11 cellular contexts compared by ENCODE assay signal in genomic region chr22:24431309-24432034, GRCh38. TPM values are rescaled to one million over a fixed set of nuclear protein-coding genes. Genes with fewer than 3 reads are reported as not detected.
A peak's percentile ranks its signal among the peaks of the same experiment; 100 is the strongest.
DNase-seq lines count a peak whose midpoint lies in the region; ATAC-seq and TF ChIP-seq lines count a peak whose summit lies in the region.
"Had no signal": no experiment of that assay in that cellular context is flagged by ENCODE, and none has a peak within 500 bp of the region (broad histone marks: within the 10 kb centered on the region; RNA-seq: fewer than 3 reads in every experiment).

No MANE protein-coding gene starts in this region.

- no peaks in the 10 kb centered on the region for H3K9me3 ChIP-seq in CD4-positive, alpha-beta memory T cell (ENCODE audit: control insufficient read depth in 1 of 2, low read length in 2 of 2)
- H3K9me3 ChIP-seq in Karpas-422 (ENCODE audit: low read length) (no peaks in the 10 kb centered on the region), neutrophil (no peaks in the 10 kb centered on the region)
- H3K9me3 ChIP-seq: testis had no signal

- peaks cover 18% of the 10 kb centered on the region for H3K36me3 ChIP-seq in CD4-positive, alpha-beta memory T cell (ENCODE audit: insufficient read depth, low read length)
- peaks cover 3% of the 10 kb centered on the region; the same call in 1 of the 2 replicates for H3K36me3 ChIP-seq in Karpas-422 (ENCODE audit: insufficient read depth, low read length)
- peaks cover 44% of the 10 kb centered on the region for H3K36me3 ChIP-seq in neutrophil

- CTCF ChIA-PET in CD4-positive, alpha-beta memory T cell (lab: Charles Lee; ENCODE audit: partially characterized antibody): interaction anchor here (1.0 kb wide), 1 partner anchor 9 kb away, joined by 3 read pairs; no protein-coding TSS in a partner anchor

- peaks cover 48 to 93% (median 76%) of the 10 kb centered on the region in 4 donors for H3K4me1 Mint-ChIP-seq in CD4-positive, alpha-beta memory T cell
- peaks cover 77% of the 10 kb centered on the region for H3K4me1 Mint-ChIP-seq in central memory CD8-positive, alpha-beta T cell

- H3K9me2 ChIP-seq in Karpas-422 (replicated peaks; ENCODE audit: insufficient read depth, low read length): no peaks in the 10 kb centered on the region

- peak overlapping the region; percentile 81 for H3K27ac ChIP-seq in CD4-positive, alpha-beta memory T cell (ENCODE audit: low read depth, low read length)
- H3K27ac ChIP-seq in Karpas-422 (ENCODE audit: low read length) (peak overlapping the region; percentile 99), neutrophil (peak overlapping the region; percentile 97)

- POLR2A ChIA-PET in CD4-positive, alpha-beta memory T cell (lab: Charles Lee; ENCODE audit: partially characterized antibody): interaction anchor here (0.6 kb wide), 1 partner anchor 124 kb away, joined by 3 read pairs; the partner anchor contains the start of gene SNRPD3

- peaks cover 0 to 3% of the 10 kb centered on the region in 2 donors for H3K27me3 Mint-ChIP-seq in CD4-positive, alpha-beta memory T cell
- no peaks in the 10 kb centered on the region for H3K27me3 Mint-ChIP-seq in central memory CD8-positive, alpha-beta T cell

- H3K4me2 ChIP-seq in Karpas-422 (ENCODE audit: low read depth, low read length, poor library complexity, severe bottlenecking): peak overlapping the region; percentile 85

- ATAC-seq in central memory CD8-positive, alpha-beta T cell (replicated peaks; ENCODE audit: extremely low read depth, poor library complexity, severe bottlenecking): no peak
- ATAC-seq in HG02885 (IDR thresholded peaks at IDR 0.05; ENCODE audit: poor library complexity, unreplicated experiment): no peak

- H3K4me1 ChIP-seq in CD4-positive, alpha-beta memory T cell (ENCODE audit: insufficient read depth, low read length): peaks cover 97% of the 10 kb centered on the region
- peaks cover 99% of the 10 kb centered on the region for H3K4me1 ChIP-seq in Karpas-422 (ENCODE audit: low read length)
- peaks cover 98 to 100% of the 10 kb centered on the region in 2 experiments for H3K4me1 ChIP-seq in neutrophil (ENCODE audit: control insufficient read depth in 1 of 2, insufficient read depth in 1 of 2, low read depth in 1 of 2, low read length in 1 of 2)

- TF ChIP-seq CTCF in neutrophil (IDR thresholded peaks at IDR 0.05): no peak

- peaks cover 54% of the 10 kb centered on the region for H3K79me2 ChIP-seq in Karpas-422 (ENCODE audit: low read length)

- no peak for DNase-seq in CD4-positive, alpha-beta memory T cell
- DNase-seq in Karpas-422: peak; percentile 67
- no peak for DNase-seq in central memory CD8-positive, alpha-beta T cell (ENCODE audit: low spot score in 2 of 2)
- DNase-seq in islet precursor cell: no peak
- DNase-seq in NCI-H2171 treated with DMSO at 0.1 percent for 48 hours (lab: John Stamatoyannopoulos, UW): no peak
- DNase-seq: DMS153; NCI-H526; stimulated activated CD4-positive, alpha-beta T cell treated with anti-CD3 and anti-CD28 coated beads, Interleukin-4, amount 100 ng/mL, for 24 hours had no signal

- peaks cover 6 to 34% of the 10 kb centered on the region in 2 donors for H3K36me3 Mint-ChIP-seq in CD4-positive, alpha-beta memory T cell
- peaks cover 27% of the 10 kb centered on the region for H3K36me3 Mint-ChIP-seq in central memory CD8-positive, alpha-beta T cell (ENCODE audit: insufficient read depth)

- peak overlapping the region; percentile 58 to 99 (median 86) for H3K27ac Mint-ChIP-seq in CD4-positive, alpha-beta memory T cell
- peak overlapping the region; percentile 71 for H3K27ac Mint-ChIP-seq in central memory CD8-positive, alpha-beta T cell (ENCODE audit: low read depth)

- intact Hi-C loops in CD4-positive, alpha-beta memory T cell (cut with micrococcal nuclease): loop anchor here (5.0 kb wide), 1 partner anchor 419 kb away; the partner anchor contains the start of gene CABIN1

- H3K9me3 Mint-ChIP-seq in CD4-positive, alpha-beta memory T cell: peaks cover 0 to 5% (median 0%) of the 10 kb centered on the region in 8 donors
- H3K9me3 Mint-ChIP-seq in central memory CD8-positive, alpha-beta T cell: no peaks in the 10 kb centered on the region

- no peak overlapping the region for H2AFZ ChIP-seq in Karpas-422 (ENCODE audit: low read length)

- no peaks in the 10 kb centered on the region for H3K27me3 ChIP-seq in CD4-positive, alpha-beta memory T cell (ENCODE audit: insufficient read depth, low read length)
- no peaks in the 10 kb centered on the region for H3K27me3 ChIP-seq in Karpas-422 (ENCODE audit: low read length)
- H3K27me3 ChIP-seq in neutrophil: no peaks in the 10 kb centered on the region
- H3K27me3 ChIP-seq: testis had no signal

- peak overlapping the region; percentile 87 for H3K9ac ChIP-seq in Karpas-422 (ENCODE audit: low read length)

- peak overlapping the region in 6 of 8 donors; percentile 9 to 74 (median 37) for H3K4me3 Mint-ChIP-seq in CD4-positive, alpha-beta memory T cell
- H3K4me3 Mint-ChIP-seq in central memory CD8-positive, alpha-beta T cell: peak overlapping the region; percentile 48

- no peak overlapping the region for H3K4me3 ChIP-seq in CD4-positive, alpha-beta memory T cell (ENCODE audit: low read length in 2 of 2)
- peak overlapping the region; percentile 65 for H3K4me3 ChIP-seq in Karpas-422 (ENCODE audit: low read length)
- H3K4me3 ChIP-seq in neutrophil (ENCODE audit: low read depth in 1 of 2, low read length in 1 of 2): no peak overlapping the region
- H3K4me3 ChIP-seq: testis had no signal

- no peaks in the 10 kb centered on the region for H4K20me1 ChIP-seq in Karpas-422 (ENCODE audit: insufficient read depth, low read depth, low read length)

RNA-seq across cellular contexts. Expression of gene ADORA2A, which starts 4.1 kb away (rescaled TPM):
- 10 to 100 TPM; 34.5 to 35.0 TPM for total RNA-seq in CD4-positive, alpha-beta memory T cell
- 10 to 100 TPM; 66.7 to 74.7 TPM for polyA plus RNA-seq in CD4-positive, alpha-beta memory T cell
- total RNA-seq in Karpas-422 (2014; rRNA removed; shearing (Covaris generic); ENCODE audit: low replicate concordance): 65.9 and 86.7 TPM in 2 replicates
